ENCODE assay signal across 28 cellular contexts in the genomic region with DNA sequence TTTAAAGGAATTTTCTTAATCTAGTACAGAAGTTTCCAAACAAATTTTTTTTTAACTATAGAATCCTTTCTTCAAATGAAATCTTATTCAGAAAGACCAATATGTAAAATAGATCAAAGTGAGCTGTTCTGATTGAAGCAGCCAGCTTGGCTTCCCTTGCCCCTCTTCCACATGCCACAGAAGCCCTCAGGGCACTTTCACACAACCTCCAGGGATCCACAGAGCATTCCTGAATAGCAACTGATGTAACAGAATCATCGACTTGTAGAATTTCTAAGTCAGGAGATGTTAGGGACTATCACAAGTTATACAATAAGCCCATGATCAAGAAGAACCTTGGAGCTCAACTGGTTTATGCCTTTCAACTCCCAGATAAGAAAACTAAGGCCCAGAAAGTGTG.
"Had no signal": no experiment of that assay in that cellular context is flagged by ENCODE, and none has a peak within 500 bp of the region (broad histone marks: within the 10 kb centered on the region; RNA-seq: fewer than 3 reads in every experiment).

No MANE protein-coding gene starts in this region.

- H3K27ac Mint-ChIP-seq: activated CD4-positive, alpha-beta memory T cell treated with anti-CD3 and anti-CD28 coated beads, Interleukin-2, amount 10 ng/mL, durations not matched to agents 7 days and 5 days; activated naive CD4-positive, alpha-beta T cell treated with anti-CD3 and anti-CD28 coated beads for 36 hours; activated naive CD8-positive, alpha-beta T cell; activated T-helper 17 cell treated with anti-CD3 and anti-CD28 coated beads, Interleukin-2, amount 50 U/mL, for 72 hours; brain; T-cell had no signal

- FAIRE-seq: astrocyte, TTC549 had no signal

- H3K36me3 ChIP-seq: cardiac muscle cell had no signal

- H3K4me3 Mint-ChIP-seq: activated CD4-positive, alpha-beta memory T cell treated with anti-CD3 and anti-CD28 coated beads, Interleukin-2, amount 10 ng/mL, durations not matched to agents 7 days and 5 days; activated naive CD4-positive, alpha-beta T cell treated with anti-CD3 and anti-CD28 coated beads for 36 hours; activated naive CD8-positive, alpha-beta T cell; activated T-helper 17 cell treated with anti-CD3 and anti-CD28 coated beads, Interleukin-2, amount 50 U/mL, for 72 hours; brain; T-cell had no signal

- H3K9me3 Mint-ChIP-seq: activated CD4-positive, alpha-beta memory T cell treated with anti-CD3 and anti-CD28 coated beads, Interleukin-2, amount 10 ng/mL, durations not matched to agents 7 days and 5 days; activated naive CD4-positive, alpha-beta T cell treated with anti-CD3 and anti-CD28 coated beads for 36 hours; brain had no signal

- H3K27me3 ChIP-seq: cardiac muscle cell had no signal

- DNase-seq: activated CD4-positive, alpha-beta memory T cell treated with anti-CD3 and anti-CD28 coated beads, Interleukin-2, amount 10 ng/mL, durations not matched to agents 7 days and 5 days; activated CD4-positive, alpha-beta T cell treated with anti-CD3 and anti-CD28 coated beads, Interleukin-2, amount 50 U/mL, for 1 hour; activated CD4-positive, CD25-positive, alpha-beta regulatory T cell; activated gamma-delta T cell; activated naive CD4-positive, alpha-beta T cell treated with anti-CD3 and anti-CD28 coated beads for 36 hours; activated T-cell treated with anti-CD3 and anti-CD28 coated beads for 4 hours; activated T-cell treated with anti-CD3 and anti-CD28 coated beads, Interleukin-2, amount 50 U/mL, for 48 hours; amygdala; Kasumi-1; KBM-7; NCI-H1417; NCI-H1694; NCI-H2029; NCI-H2107; NCI-H446; NCI-H524; NCI-H748 treated with DMSO at 0.1 percent for 48 hours; SIG-M5; T-cell; T-helper 2 cell; T1000 had no signal

- H3K27me3 Mint-ChIP-seq: activated CD4-positive, alpha-beta memory T cell treated with anti-CD3 and anti-CD28 coated beads, Interleukin-2, amount 10 ng/mL, durations not matched to agents 7 days and 5 days; activated naive CD8-positive, alpha-beta T cell; activated T-helper 17 cell treated with anti-CD3 and anti-CD28 coated beads, Interleukin-2, amount 50 U/mL, for 72 hours; brain had no signal

- H3K4me3 ChIP-seq: cardiac muscle cell, SK-N-MC had no signal

- H3K4me1 Mint-ChIP-seq: activated CD4-positive, alpha-beta memory T cell treated with anti-CD3 and anti-CD28 coated beads, Interleukin-2, amount 10 ng/mL, durations not matched to agents 7 days and 5 days; activated T-helper 17 cell treated with anti-CD3 and anti-CD28 coated beads, Interleukin-2, amount 50 U/mL, for 72 hours; T-cell had no signal

- H3K36me3 Mint-ChIP-seq: activated naive CD8-positive, alpha-beta T cell; brain; T-cell had no signal

- H3K27ac ChIP-seq: cardiac muscle cell, SK-N-MC had no signal
